In genomic region chr3:151869186-151869585, GRCh38 we compare ENCODE assay signal across 26 cellular contexts. TPM values are rescaled to one million over a fixed set of nuclear protein-coding genes. Genes with fewer than 3 reads are reported as not detected.
A peak's percentile ranks its signal among the peaks of the same experiment; 100 is the strongest.
DNase-seq lines count a peak whose midpoint lies in the region; ATAC-seq, FAIRE-seq and TF ChIP-seq lines count a peak whose summit lies in the region.
"Had no signal": no experiment of that assay in that cellular context is flagged by ENCODE, and none has a peak within 500 bp of the region (broad histone marks: within the 10 kb centered on the region; RNA-seq: fewer than 3 reads in every experiment).

No MANE protein-coding gene starts in this region.

- peaks cover 24% of the 10 kb centered on the region for H3K4me1 Mint-ChIP-seq in endothelial cell (ENCODE audit: unreplicated experiment)
- H3K4me1 Mint-ChIP-seq in activated T-helper 2 cell treated with anti-CD3 and anti-CD28 coated beads, Interferon-gamma antibody, Interleukin-2, Interleukin-4, amounts not matched to agents 10 μg/mL and 5 μg/mL and 100 μg/mL, durations not matched to agents 14 hours and 24 hours and 36 hours (ENCODE audit: low read depth) = peaks cover 20% of the 10 kb centered on the region

- in situ Hi-C loops in GM23248 (cut with MboI) = no loop called here
- in situ Hi-C loops in GM13976 (cut with MboI; ENCODE audit: low sequenced_read_pairs, unreplicated experiment) = no loop called here

- no peaks in the 10 kb centered on the region for H3K9me2 ChIP-seq in GM23248 (ENCODE audit: insufficient read depth)

- H3K36me3 Mint-ChIP-seq in endothelial cell (ENCODE audit: low read depth, unreplicated experiment) = no peaks in the 10 kb centered on the region
- no peaks in the 10 kb centered on the region for H3K36me3 Mint-ChIP-seq in activated T-helper 2 cell treated with anti-CD3 and anti-CD28 coated beads, Interferon-gamma antibody, Interleukin-2, Interleukin-4, amounts not matched to agents 10 μg/mL and 5 μg/mL and 100 μg/mL, durations not matched to agents 14 hours and 24 hours and 36 hours (ENCODE audit: low read depth)
- H3K36me3 Mint-ChIP-seq: CD8-positive, alpha-beta memory T cell had no signal

- no peak overlapping the region for H3K4me3 Mint-ChIP-seq in endothelial cell (ENCODE audit: unreplicated experiment)
- H3K4me3 Mint-ChIP-seq in activated T-helper 2 cell treated with anti-CD3 and anti-CD28 coated beads, Interferon-gamma antibody, Interleukin-2, Interleukin-4, amounts not matched to agents 10 μg/mL and 5 μg/mL and 100 μg/mL, durations not matched to agents 14 hours and 24 hours and 36 hours (ENCODE audit: low read depth) = no peak overlapping the region
- H3K4me3 Mint-ChIP-seq: CD8-positive, alpha-beta memory T cell had no signal

- no peaks in the 10 kb centered on the region for H3K9me3 Mint-ChIP-seq in endothelial cell (ENCODE audit: unreplicated experiment)
- no peaks in the 10 kb centered on the region for H3K9me3 Mint-ChIP-seq in activated T-helper 2 cell treated with anti-CD3 and anti-CD28 coated beads, Interferon-gamma antibody, Interleukin-2, Interleukin-4, amounts not matched to agents 10 μg/mL and 5 μg/mL and 100 μg/mL, durations not matched to agents 14 hours and 24 hours and 36 hours
- H3K9me3 Mint-ChIP-seq: CD8-positive, alpha-beta memory T cell had no signal

- no peaks in the 10 kb centered on the region for H3K79me2 ChIP-seq in GM23248 (ENCODE audit: insufficient read depth)

- CTCF ChIA-PET in A673 (lab: Charles Lee) = no interaction called here

- H3K4me3 ChIP-seq in A673 (ENCODE audit: low read depth, low read length, poor library complexity, severe bottlenecking) (no peak overlapping the region), GM23248 (no peak overlapping the region), kidney (ENCODE audit: low read length in 2 of 2) (no peak overlapping the region)
- H3K4me3 ChIP-seq: MG63, Peyer's patch had no signal

- no peak for ATAC-seq in GM19397 (IDR thresholded peaks at IDR 0.05; ENCODE audit: unreplicated experiment)
- ATAC-seq: Right ventricle myocardium inferior had no signal

- FAIRE-seq in TTC549 (lab: Jason Lieb, UNC) (peak; percentile 28), kidney (lab: Jason Lieb, UNC) (peak; percentile 86)
- FAIRE-seq: HTR-8/SVneo had no signal

- H3K9me3 ChIP-seq in A673 (ENCODE audit: low read depth, low read length, poor library complexity, severe bottlenecking) (no peaks in the 10 kb centered on the region), GM23248 (ENCODE audit: low read depth) (no peaks in the 10 kb centered on the region), kidney (ENCODE audit: control insufficient read depth in 1 of 2, low read length in 2 of 2) (no peaks in the 10 kb centered on the region)
- H3K9me3 ChIP-seq: MG63, Peyer's patch had no signal

- DNase-seq in A673 (ENCODE audit: low spot score) = no peak
- no peak for DNase-seq in GM23248
- DNase-seq in kidney = no peak
- no peak for DNase-seq in endothelial cell (ENCODE audit: low spot score)
- DNase-seq in activated T-helper 2 cell treated with anti-CD3 and anti-CD28 coated beads, Interferon-gamma antibody, Interleukin-2, Interleukin-4, amounts not matched to agents 10 μg/mL and 5 μg/mL and 100 μg/mL, durations not matched to agents 14 hours and 24 hours and 36 hours (ENCODE audit: low spot score) = no peak
- no peak for DNase-seq in GM13976 (ENCODE audit: low spot score)
- DNase-seq: C1 segment of cervical spinal cord; CD8-positive, alpha-beta memory T cell; DMS79 treated with DMSO at 0.1 percent for 48 hours; IMR-90; Karpas-422; MG63; NCI-H1105; NCI-H1694; NCI-H2081 treated with DMSO at 0.1 percent for 48 hours; NCI-H446 treated with DMSO at 0.1 percent for 48 hours; NCI-H748 treated with DMSO at 0.1 percent for 48 hours; NK-92 treated with Interleukin-12 subunit alpha and Interleukin-12 subunit beta, amount 100 ng/mL, for 24 hours; Peyer's patch had no signal

- H4K20me1 ChIP-seq in GM23248 (ENCODE audit: insufficient read depth) = no peaks in the 10 kb centered on the region

- H3K27me3 Mint-ChIP-seq in endothelial cell (ENCODE audit: unreplicated experiment) = no peaks in the 10 kb centered on the region
- peaks cover 17% of the 10 kb centered on the region for H3K27me3 Mint-ChIP-seq in activated T-helper 2 cell treated with anti-CD3 and anti-CD28 coated beads, Interferon-gamma antibody, Interleukin-2, Interleukin-4, amounts not matched to agents 10 μg/mL and 5 μg/mL and 100 μg/mL, durations not matched to agents 14 hours and 24 hours and 36 hours (ENCODE audit: low read depth)

- no peaks in the 10 kb centered on the region for H3K27me3 ChIP-seq in A673 (replicated peaks; ENCODE audit: insufficient read depth, low read depth, low read length, poor library complexity)
- no peaks in the 10 kb centered on the region for H3K27me3 ChIP-seq in GM23248 (replicated peaks; ENCODE audit: insufficient read depth)
- H3K27me3 ChIP-seq: MG63, Peyer's patch had no signal

- no peak overlapping the region for H3K4me2 ChIP-seq in GM23248 (ENCODE audit: unreplicated experiment)

- TF ChIP-seq CTCF in A673 (conservative IDR thresholded peaks at IDR 0.05; ENCODE audit: low read depth, low read length) (no peak), kidney (IDR thresholded peaks at IDR 0.05; ENCODE audit: borderline replicate concordance, extremely low read depth, insufficient read depth) (no peak), endothelial cell (IDR thresholded peaks at IDR 0.05; ENCODE audit: unreplicated experiment) (no peak), GM13976 (IDR thresholded peaks at IDR 0.05; ENCODE audit: borderline replicate concordance, control extremely low read depth, extremely low read depth, insufficient read depth, missing control alignments) (no peak)

- H3F3A ChIP-seq in GM23248 (ENCODE audit: insufficient read depth) = peaks cover 9% of the 10 kb centered on the region

- no peak overlapping the region for H3K9ac ChIP-seq in GM23248
- H3K9ac ChIP-seq in kidney (ENCODE audit: low read length in 2 of 2) = no peak overlapping the region

- H3K4me1 ChIP-seq in A673 (ENCODE audit: insufficient read depth, low read length, poor library complexity, severe bottlenecking) (peaks cover 48% of the 10 kb centered on the region), GM23248 (ENCODE audit: insufficient read depth) (peaks cover 20% of the 10 kb centered on the region), kidney (ENCODE audit: control insufficient read depth in 1 of 2, insufficient read depth in 1 of 2, low read depth in 1 of 2, low read length in 2 of 2) (no peaks in the 10 kb centered on the region)
- H3K4me1 ChIP-seq: Peyer's patch had no signal

- H2AFZ ChIP-seq in GM23248 = 0 out of 2 replicates have a peak overlapping the region, but pooled peaks have one; percentile 27

- intact Hi-C loops in A673 (cut with micrococcal nuclease; ENCODE audit: unreplicated experiment) (no loop called here), kidney (cut with DNase I) (no loop called here)
- intact Hi-C loops in activated T-helper 2 cell treated with anti-CD3 and anti-CD28 coated beads, Interferon-gamma antibody, Interleukin-2, Interleukin-4, amounts not matched to agents 10 μg/mL and 5 μg/mL and 100 μg/mL, durations not matched to agents 14 hours and 24 hours and 36 hours (cut with micrococcal nuclease) = no loop called here

- H3K27ac ChIP-seq in A673 (ENCODE audit: low read depth, low read length, poor library complexity, severe bottlenecking) (peak overlapping the region; percentile 7), GM23248 (no peak overlapping the region), kidney (ENCODE audit: low read depth in 2 of 2, low read length in 2 of 2) (no peak overlapping the region)
- H3K27ac ChIP-seq: HL-60, Peyer's patch had no signal

- no TSS peak for BruUV-seq in A673 (replicated peaks; lab: Mats Ljungman, UMichigan)

- H3K36me3 ChIP-seq in A673 (ENCODE audit: insufficient read depth, low read length, poor library complexity, severe bottlenecking) = no peaks in the 10 kb centered on the region
- no peaks in the 10 kb centered on the region for H3K36me3 ChIP-seq in GM23248 (ENCODE audit: low read depth)
- H3K36me3 ChIP-seq in kidney (ENCODE audit: control insufficient read depth in 1 of 2, insufficient read depth in 2 of 2, low read length in 2 of 2) = no peaks in the 10 kb centered on the region
- H3K36me3 ChIP-seq: MG63, Peyer's patch had no signal

- WGBS in GM23248 (ENCODE audit: low coverage in 1 of 2, low lambda C conversion rate in 2 of 2, missing lambda C conversion rate in 2 of 2), 2 experiments = 21 to 22% methylated on average over 3 of the region's 3 CpGs

- POLR2A ChIA-PET in A673 (lab: Charles Lee; ENCODE audit: low non-redundant PET) = no interaction called here

- H3K27ac Mint-ChIP-seq in endothelial cell (ENCODE audit: unreplicated experiment) = no peak overlapping the region
- no peak overlapping the region for H3K27ac Mint-ChIP-seq in activated T-helper 2 cell treated with anti-CD3 and anti-CD28 coated beads, Interferon-gamma antibody, Interleukin-2, Interleukin-4, amounts not matched to agents 10 μg/mL and 5 μg/mL and 100 μg/mL, durations not matched to agents 14 hours and 24 hours and 36 hours
- H3K27ac Mint-ChIP-seq: CD8-positive, alpha-beta memory T cell had no signal

RNA-seq across cellular contexts. Expression of gene SUCNR1, which starts 4.3 kb away (rescaled TPM):
- 0.35 and 0.41 TPM in 2 replicates for total RNA-seq in A673 (2021)
- total RNA-seq in GM23248 (2014; rRNA removed; shearing (Covaris generic)) = under 0.01 TPM in 1 of 2 replicates, not detected in the other
- not detected in 2 replicates for polyA plus RNA-seq in GM23248 (2016; fragmentation: Nextera tagmentation; extraction: Ambion mirVana)
- 7.3 TPM for total RNA-seq in kidney
- polyA plus RNA-seq in kidney (ENCODE audit: insufficient read depth, low read depth, low replicate concordance) = 16.3 TPM
- total RNA-seq in endothelial cell (ENCODE audit: unreplicated experiment) = 0.05 TPM
- not detected in 2 replicates for total RNA-seq in activated T-helper 2 cell treated with anti-CD3 and anti-CD28 coated beads, Interferon-gamma antibody, Interleukin-2, Interleukin-4, amounts not matched to agents 10 μg/mL and 5 μg/mL and 100 μg/mL, durations not matched to agents 14 hours and 24 hours and 36 hours
- total RNA-seq: CD8-positive, alpha-beta memory T cell; IMR-90 had no signal
- polyA plus RNA-seq: CD8-positive, alpha-beta memory T cell; IMR-90 had no signal

RNA-seq across cellular contexts. Expression of gene AADAC, which starts 55.3 kb away (rescaled TPM):
- total RNA-seq in A673 (2021) = 0.43 TPM in 1 of 2 replicates, not detected in the other
- not detected in 2 replicates for total RNA-seq in GM23248 (2014; rRNA removed; shearing (Covaris generic))
- polyA plus RNA-seq in GM23248 (2016; fragmentation: Nextera tagmentation; extraction: Ambion mirVana) = not detected in 2 replicates
- not detected for total RNA-seq in kidney
- polyA plus RNA-seq in kidney (ENCODE audit: insufficient read depth, low read depth, low replicate concordance) = not detected
- not detected for total RNA-seq in endothelial cell (ENCODE audit: unreplicated experiment)
- total RNA-seq in activated T-helper 2 cell treated with anti-CD3 and anti-CD28 coated beads, Interferon-gamma antibody, Interleukin-2, Interleukin-4, amounts not matched to agents 10 μg/mL and 5 μg/mL and 100 μg/mL, durations not matched to agents 14 hours and 24 hours and 36 hours = not detected in 2 replicates
- total RNA-seq: CD8-positive, alpha-beta memory T cell; G401; IMR-90; Right ventricle myocardium inferior; SK-MEL-5 had no signal
- polyA plus RNA-seq: CD8-positive, alpha-beta memory T cell; IMR-90 had no signal
